ENCODE assay signal across 13 cellular contexts in the genomic region with DNA sequence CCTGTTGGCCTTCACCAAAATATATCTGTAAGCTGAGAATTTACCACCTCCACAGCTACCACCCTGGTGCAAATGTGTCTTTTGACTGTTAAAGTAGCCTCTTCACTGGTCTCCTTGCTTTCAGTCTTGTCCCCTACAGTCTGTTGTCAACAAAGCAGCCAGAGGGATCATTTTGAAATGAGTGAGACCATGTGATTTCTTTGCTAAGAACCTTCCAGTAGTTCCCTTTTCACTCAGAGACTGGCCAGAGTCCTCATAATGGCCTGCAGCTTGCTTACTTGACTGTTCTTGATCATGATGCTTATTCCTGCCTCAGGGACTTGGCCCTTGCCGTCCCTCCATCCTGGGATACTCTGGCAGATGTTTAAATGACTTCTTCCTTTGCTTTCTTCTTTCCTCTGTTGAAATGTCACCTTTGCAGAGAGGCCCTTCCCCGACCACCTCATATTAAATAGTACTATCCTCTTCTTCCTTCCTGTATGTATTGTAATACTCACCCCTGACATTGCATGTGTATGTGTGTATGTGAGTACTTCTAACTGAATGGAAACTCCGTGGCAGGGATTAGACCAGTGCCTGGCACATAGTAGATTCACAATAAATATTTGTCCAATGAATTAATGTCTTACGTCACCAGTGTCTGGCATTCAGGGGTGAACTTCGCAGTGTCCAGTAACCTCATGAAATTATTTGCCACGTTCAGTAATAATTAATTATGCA. TPM values are rescaled to one million over a fixed set of nuclear protein-coding genes. Genes with fewer than 3 reads are reported as not detected.
DNase-seq lines count a peak whose midpoint lies in the region; ATAC-seq and TF ChIP-seq lines count a peak whose summit lies in the region.
"Had no signal": no experiment of that assay in that cellular context is flagged by ENCODE, and none has a peak within 500 bp of the region (broad histone marks: within the 10 kb centered on the region; RNA-seq: fewer than 3 reads in every experiment).

No MANE protein-coding gene starts in this region.

- H3K27me3 Mint-ChIP-seq in activated T-cell treated with anti-CD3 and anti-CD28 coated beads, Interleukin-2, amount 50 U/mL, for 72 hours (ENCODE audit: low read depth): no peaks in the 10 kb centered on the region
- no peaks in the 10 kb centered on the region for H3K27me3 Mint-ChIP-seq in MCF 10A (ENCODE audit: insufficient read depth, unreplicated experiment)

- H3K9me3 ChIP-seq in vagina: no peaks in the 10 kb centered on the region
- no peaks in the 10 kb centered on the region for H3K9me3 ChIP-seq in mucosa of descending colon
- H3K9me3 ChIP-seq: BE2C had no signal

- peak overlapping the region in 1 of 2 donors; percentile 1 for H3K4me3 Mint-ChIP-seq in activated T-cell treated with anti-CD3 and anti-CD28 coated beads, Interleukin-2, amount 50 U/mL, for 72 hours
- no peak overlapping the region for H3K4me3 Mint-ChIP-seq in MCF 10A (ENCODE audit: unreplicated experiment)

- peak overlapping the region; percentile 31 for H3K27ac Mint-ChIP-seq in activated T-cell treated with anti-CD3 and anti-CD28 coated beads, Interleukin-2, amount 50 U/mL, for 72 hours
- H3K27ac Mint-ChIP-seq in MCF 10A (ENCODE audit: low read depth, unreplicated experiment): peak overlapping the region; percentile 67

- intact Hi-C loops in MCF 10A (cut with micrococcal nuclease): loop anchor here (2.0 kb wide), 1 partner anchor 52 kb away; the partner anchor contains the start of gene SRC
- intact Hi-C loops in vagina (cut with DNase I): no loop called here
- intact Hi-C loops in mucosa of descending colon (cut with DNase I, micrococcal nuclease): no loop called here

- H3K36me3 ChIP-seq in vagina (no peaks in the 10 kb centered on the region), mucosa of descending colon (ENCODE audit: low read depth) (no peaks in the 10 kb centered on the region)

- H3K4me1 Mint-ChIP-seq in activated T-cell treated with anti-CD3 and anti-CD28 coated beads, Interleukin-2, amount 50 U/mL, for 72 hours (ENCODE audit: low read depth): peaks cover 56% of the 10 kb centered on the region
- peaks cover 52% of the 10 kb centered on the region for H3K4me1 Mint-ChIP-seq in MCF 10A (ENCODE audit: insufficient read depth, unreplicated experiment)

- H3K4me1 ChIP-seq in vagina (peaks cover 76% of the 10 kb centered on the region), mucosa of descending colon (ENCODE audit: low read depth) (peaks cover 21% of the 10 kb centered on the region)
- H3K4me1 ChIP-seq: BE2C had no signal

- POLR2A ChIA-PET in MCF 10A (lab: Yijun Ruan, JAX): interaction anchor here (0.5 to 12.4 kb wide), 24 partner anchors 7 to 1901 kb away, joined by 3 to 184 read pairs (median 3); partner anchors contain the start of genes BLCAP, MROH8, RPN2 and SRC

- TF ChIP-seq POLR2A in vagina (IDR thresholded peaks at IDR 0.05): no peak

- H3K9me3 Mint-ChIP-seq in activated T-cell treated with anti-CD3 and anti-CD28 coated beads, Interleukin-2, amount 50 U/mL, for 72 hours: peaks cover 0 to 3% of the 10 kb centered on the region in 2 donors
- peaks cover 6% of the 10 kb centered on the region for H3K9me3 Mint-ChIP-seq in MCF 10A (ENCODE audit: unreplicated experiment)

- DNase-seq in activated T-cell treated with anti-CD3 and anti-CD28 coated beads, Interleukin-2, amount 50 U/mL, for 72 hours: no peak
- no peak for DNase-seq in activated T-cell treated with anti-CD3 and anti-CD28 coated beads, Interleukin-2, amount 50 U/mL, for 48 hours
- DNase-seq in MCF 10A (ENCODE audit: unreplicated experiment): no peak
- peak; percentile 43 for DNase-seq in midbrain (lab: John Stamatoyannopoulos, UW)
- no peak for DNase-seq in vagina (ENCODE audit: extremely low spot score in 2 of 2)
- no peak for DNase-seq in mucosa of descending colon
- no peak for DNase-seq in NCI-H187 treated with DMSO at 0.1 percent for 48 hours (lab: John Stamatoyannopoulos, UW)
- no peak for DNase-seq in NCI-H510A treated with DMSO at 0.1 percent for 48 hours (lab: John Stamatoyannopoulos, UW)
- DNase-seq: activated CD8-positive, alpha-beta memory T cell treated with anti-CD3 and anti-CD28 coated beads, Interleukin-2, amount 50 U/mL, for 4 hours; BE2C; effector CD4-positive, alpha-beta T cell had no signal

- peaks cover 8 to 19% of the 10 kb centered on the region in 2 donors for H3K36me3 Mint-ChIP-seq in activated T-cell treated with anti-CD3 and anti-CD28 coated beads, Interleukin-2, amount 50 U/mL, for 72 hours (ENCODE audit: insufficient read depth in 2 of 2)
- H3K36me3 Mint-ChIP-seq in MCF 10A (ENCODE audit: insufficient read depth, unreplicated experiment): peaks cover 6% of the 10 kb centered on the region

- H3K4me3 ChIP-seq in vagina: no peak overlapping the region
- no peak overlapping the region for H3K4me3 ChIP-seq in mucosa of descending colon

- TF ChIP-seq CTCF in MCF 10A (IDR thresholded peaks at IDR 0.05; ENCODE audit: unreplicated experiment): no peak
- no peak for TF ChIP-seq CTCF in vagina (IDR thresholded peaks at IDR 0.05)
- no peak for TF ChIP-seq CTCF in mucosa of descending colon (IDR thresholded peaks at IDR 0.05)

- no peaks in the 10 kb centered on the region for H3K27me3 ChIP-seq in vagina
- H3K27me3 ChIP-seq: BE2C had no signal

- no peak for ATAC-seq in activated T-cell treated with anti-CD3 and anti-CD28 coated beads, Interleukin-2, amount 50 U/mL, for 72 hours (replicated peaks in 1 of 2)
- no peak for ATAC-seq in mucosa of descending colon

- CTCF ChIA-PET in MCF 10A (lab: Yijun Ruan, JAX): interaction anchor here (0.5 to 2.4 kb wide), 3 partner anchors 18 to 240 kb away, joined by 3 to 6 read pairs (median 3); no protein-coding TSS in a partner anchor

- TSS peak; percentile 43 for BruUV-seq in MCF 10A (replicated peaks; lab: Mats Ljungman, UMichigan)

- H3K27ac ChIP-seq in vagina: peak overlapping the region; percentile 74
- H3K27ac ChIP-seq: KMS-11 had no signal

RNA-seq across cellular contexts. Expression of gene MANBAL, which starts 5.0 kb away (rescaled TPM):
- total RNA-seq in activated T-cell treated with anti-CD3 and anti-CD28 coated beads, Interleukin-2, amount 50 U/mL, for 72 hours: 10 to 100 TPM; 15.6 to 19.6 TPM
- total RNA-seq in MCF 10A (2022) (46.0 and 56.5 TPM in 2 replicates), vagina (54.3 TPM), mucosa of descending colon (10 to 100 TPM; 38.3 to 49.2 (median 43.2) TPM)

RNA-seq across cellular contexts. Expression of gene GHRH, which starts 32.8 kb away (rescaled TPM):
- not detected for total RNA-seq in activated T-cell treated with anti-CD3 and anti-CD28 coated beads, Interleukin-2, amount 50 U/mL, for 72 hours
- total RNA-seq in MCF 10A (2022): not detected in 2 replicates
- total RNA-seq in vagina: not detected
- not detected for total RNA-seq in mucosa of descending colon
- total RNA-seq: mucosa of gallbladder had no signal

RNA-seq across cellular contexts. Expression of gene SRC, which starts 51.5 kb away (rescaled TPM):
- 1 to 10 TPM; 5.1 to 6.2 TPM for total RNA-seq in activated T-cell treated with anti-CD3 and anti-CD28 coated beads, Interleukin-2, amount 50 U/mL, for 72 hours
- total RNA-seq in MCF 10A (2022): 28.1 and 29.5 TPM in 2 replicates
- total RNA-seq in vagina: 48.6 TPM
- 100 to 1,000 TPM; 111 to 155 (median 132) TPM for total RNA-seq in mucosa of descending colon
